ENCODE assay signal across 31 cellular contexts in genomic region chr20:6469695-6470094, GRCh38.
"Had no signal": no experiment of that assay in that cellular context is flagged by ENCODE, and none has a peak within 500 bp of the region (broad histone marks: within the 10 kb centered on the region; RNA-seq: fewer than 3 reads in every experiment).

No MANE protein-coding gene starts in this region.

- H3K9me3 ChIP-seq: MG63, Peyer's patch had no signal

- H3K36me3 ChIP-seq: brain microvascular endothelial cell, cardiac muscle cell, MG63, Peyer's patch, WERI-Rb-1 had no signal

- H3K27ac ChIP-seq: Peyer's patch, WERI-Rb-1 had no signal

- ATAC-seq: activated CD8-positive, alpha-beta T cell treated with anti-CD3 and anti-CD28 coated beads for 36 hours; activated T-cell treated with anti-CD3 and anti-CD28 coated beads, Interleukin-2, amount 50 U/mL, for 72 hours; activated T-helper 17 cell treated with anti-CD3 and anti-CD28 coated beads, Interleukin-2, amount 50 U/mL, for 72 hours; Right ventricle myocardium inferior had no signal

- DNase-seq: activated CD4-positive, alpha-beta T cell treated with anti-CD3 and anti-CD28 coated beads for 1 hour; activated CD4-positive, alpha-beta T cell treated with anti-CD3 and anti-CD28 coated beads for 48 hours; activated CD4-positive, CD25-positive, alpha-beta regulatory T cell; activated CD8-positive, alpha-beta T cell treated with anti-CD3 and anti-CD28 coated beads for 36 hours; activated effector memory CD4-positive, alpha-beta T cell treated with anti-CD3 and anti-CD28 coated beads, Interleukin-2, amount 50 U/mL, for 16 hours; activated naive CD4-positive, alpha-beta T cell; activated naive CD4-positive, alpha-beta T cell treated with anti-CD3 and anti-CD28 coated beads, Interleukin-2, amount 50 U/mL, for 16 hours; activated naive CD8-positive, alpha-beta T cell treated with anti-CD3 and anti-CD28 coated beads for 36 hours; activated T-cell treated with anti-CD3 and anti-CD28 coated beads, Interleukin-2, amount 50 U/mL, for 1 hour; activated T-cell treated with anti-CD3 and anti-CD28 coated beads, Interleukin-2, amount 50 U/mL, for 72 hours; amniotic stem cell; aorta; brain microvascular endothelial cell; MG63; NCI-H1048; NCI-H1105 treated with DMSO at 0.1 percent for 48 hours; NCI-H1436; NCI-H1694; NCI-H1930; NCI-H2081 treated with DMSO at 0.1 percent for 48 hours; NCI-H226; NCI-H446 treated with DMSO at 0.1 percent for 48 hours; NCI-H69; Peyer's patch; RPMI8226; SIG-M5; T1000; WERI-Rb-1 had no signal

- H3K4me3 ChIP-seq: cardiac muscle cell, MG63, Peyer's patch had no signal
